Comparison of ENCODE assay signal across 8 cellular contexts in the genomic region with DNA sequence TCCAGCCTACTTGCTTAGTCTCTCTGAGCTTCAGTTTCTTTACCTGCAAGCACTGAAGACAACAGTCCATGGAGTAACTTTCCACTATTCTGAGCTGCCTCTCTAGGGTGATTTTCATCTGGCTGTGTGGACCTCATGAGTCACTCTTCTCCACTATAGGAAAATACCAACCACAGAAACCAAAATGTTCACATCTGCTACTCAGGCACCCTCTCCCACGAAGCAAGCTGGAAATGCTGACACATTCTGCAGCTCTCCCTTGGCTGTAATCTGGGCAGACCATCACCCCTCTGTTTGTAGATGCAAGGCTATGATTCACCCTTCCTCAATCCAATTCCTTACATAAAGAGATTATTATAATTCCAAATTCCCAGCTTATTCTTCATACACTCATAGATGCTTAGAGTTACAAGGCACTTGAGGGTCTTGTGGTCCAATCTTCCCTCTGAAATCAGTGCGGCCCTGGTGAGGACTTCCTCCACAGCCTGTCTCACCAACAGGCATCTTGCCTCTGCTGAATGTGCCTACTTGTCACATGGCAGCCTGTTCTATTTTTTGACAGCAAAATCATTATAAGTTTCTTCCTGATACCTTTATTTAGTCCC.
DNase-seq lines count a peak whose midpoint lies in the region; ATAC-seq and TF ChIP-seq lines count a peak whose summit lies in the region.

No MANE protein-coding gene starts in this region.

- peak; percentile 92 for ATAC-seq in HG02759 (IDR thresholded peaks at IDR 0.05; ENCODE audit: unreplicated experiment)

- peaks cover 9% of the 10 kb centered on the region for H3K9me3 Mint-ChIP-seq in stimulated activated naive CD8-positive, alpha-beta T cell treated with anti-CD3 and anti-CD28 coated beads, Interleukin-15, Interleukin-2, amounts not matched to agents 100 ng/mL and 50 ng/mL, for 24 hours

- no peak overlapping the region for H3K4me3 ChIP-seq in epithelial cell of esophagus (ENCODE audit: low read length)

- H3K4me1 Mint-ChIP-seq in stimulated activated naive CD8-positive, alpha-beta T cell treated with anti-CD3 and anti-CD28 coated beads, Interleukin-15, Interleukin-2, amounts not matched to agents 100 ng/mL and 50 ng/mL, for 24 hours (ENCODE audit: low read depth) = peaks cover 26% of the 10 kb centered on the region

- H3K27ac Mint-ChIP-seq in stimulated activated naive CD8-positive, alpha-beta T cell treated with anti-CD3 and anti-CD28 coated beads, Interleukin-15, Interleukin-2, amounts not matched to agents 100 ng/mL and 50 ng/mL, for 24 hours = peak overlapping the region; percentile 88

- no peak for TF ChIP-seq CTCF in epithelial cell of esophagus (IDR thresholded peaks at IDR 0.05; ENCODE audit: insufficient read depth, low read depth, low read length, missing control alignments)

- H3K36me3 Mint-ChIP-seq in stimulated activated naive CD8-positive, alpha-beta T cell treated with anti-CD3 and anti-CD28 coated beads, Interleukin-15, Interleukin-2, amounts not matched to agents 100 ng/mL and 50 ng/mL, for 24 hours (ENCODE audit: low read depth) = no peaks in the 10 kb centered on the region

- DNase-seq in activated T-cell treated with anti-CD3 and anti-CD28 coated beads for 24 hours (ENCODE audit: low read depth) (peak; percentile 23), NOMO-1 (lab: John Stamatoyannopoulos, UW; ENCODE audit: unreplicated experiment in 2 of 2) (peak; percentile 15 to 83), epithelial cell of esophagus (ENCODE audit: low read depth) (peak; percentile 62), NCI-H1694 (lab: John Stamatoyannopoulos, UW) (no peak), iPS-NIHi7 (ENCODE audit: extremely low spot score) (no peak)
- no peak for DNase-seq in activated T-cell treated with anti-CD3 and anti-CD28 coated beads, Interleukin-2, amount 50 U/mL, for 1 hour

- H3K4me3 Mint-ChIP-seq in stimulated activated naive CD8-positive, alpha-beta T cell treated with anti-CD3 and anti-CD28 coated beads, Interleukin-15, Interleukin-2, amounts not matched to agents 100 ng/mL and 50 ng/mL, for 24 hours = peak overlapping the region; percentile 53

- peaks cover 63% of the 10 kb centered on the region for H3K27me3 Mint-ChIP-seq in stimulated activated naive CD8-positive, alpha-beta T cell treated with anti-CD3 and anti-CD28 coated beads, Interleukin-15, Interleukin-2, amounts not matched to agents 100 ng/mL and 50 ng/mL, for 24 hours

Comparison
In these comparisons a context has a peak if more than half of its experiments do, and no peak if none do; other contexts are left out.
1. DNase-seq: peak in activated T-cell treated with anti-CD3 and anti-CD28 coated beads for 24 hours (single experiment), NOMO-1 (2 of 2) and epithelial cell of esophagus (single experiment); none in activated T-cell treated with anti-CD3 and anti-CD28 coated beads, Interleukin-2, amount 50 U/mL, for 1 hour (single experiment), NCI-H1694 (single experiment) and iPS-NIHi7 (single experiment).